ENCODE assay signal across 1 cellular context in genomic region chr19:3096267-3096901, GRCh38.
TF ChIP-seq lines count a peak whose summit lies in the region.

No MANE protein-coding gene starts in this region.

TF ChIP-seq in K562, 482 proteins besides CTCF, POLR2A, EP300 and RAD21:
- TF ChIP-seq BHLHE40 (IDR thresholded peaks at IDR 0.05; ENCODE audit: low read length), result 0 out of 2 replicates have a peak, but pooled peaks have one; percentile 26
- TF ChIP-seq HMG20A (CRISPR knock-in tag; conservative IDR thresholded peaks at IDR 0.05), result no peak
- TF ChIP-seq NUFIP1 (IDR thresholded peaks at IDR 0.05; ENCODE audit: partially characterized antibody), result no peak
- TF ChIP-seq ZFPM2 (CRISPR knock-in tag; IDR thresholded peaks at IDR 0.05), result no peak
- TF ChIP-seq BDP1 (IDR thresholded peaks at IDR 0.05; ENCODE audit: insufficient read depth, insufficient read length), result no peak
- no peak for TF ChIP-seq HDGF (IDR thresholded peaks at IDR 0.05)
- TF ChIP-seq CBX1 (IDR thresholded peaks at IDR 0.05; ENCODE audit: low read depth), result no peak
- TF ChIP-seq SP1 (CRISPR knock-in tag; IDR thresholded peaks at IDR 0.05), result no peak
